ENCODE assay signal across 9 cellular contexts in the genomic region with DNA sequence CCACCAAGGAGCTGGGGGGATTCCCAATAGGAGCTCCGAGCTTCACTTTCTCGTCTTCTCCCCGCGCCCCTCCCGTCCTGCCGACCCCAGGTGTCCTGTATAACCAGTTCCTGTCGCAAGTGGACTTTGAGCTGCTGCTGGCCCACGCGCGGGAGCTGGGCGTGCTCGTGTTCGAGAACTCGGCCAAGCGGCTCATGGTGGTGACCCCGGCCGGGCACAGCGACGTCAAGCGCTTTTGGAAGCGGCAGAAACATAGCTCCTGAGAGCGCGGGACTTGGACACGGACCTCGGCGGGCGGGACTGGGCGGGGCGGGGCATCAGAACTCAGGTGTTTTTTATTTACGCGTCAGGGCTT. TPM values are rescaled to one million over a fixed set of nuclear protein-coding genes. Genes with fewer than 3 reads are reported as not detected.
A peak's percentile ranks its signal among the peaks of the same experiment; 100 is the strongest.
DNase-seq lines count a peak whose midpoint lies in the region; TF ChIP-seq lines count a peak whose summit lies in the region.
"Had no signal": no experiment of that assay in that cellular context is flagged by ENCODE, and none has a peak within 500 bp of the region (broad histone marks: within the 10 kb centered on the region; RNA-seq: fewer than 3 reads in every experiment).

No MANE protein-coding gene starts in this region.

- no peaks in the 10 kb centered on the region for H3K27me3 ChIP-seq in MM.1S (replicated peaks; ENCODE audit: insufficient read depth, low read length)
- no peaks in the 10 kb centered on the region for H3K27me3 ChIP-seq in ovary

- WGBS in ovary, 3 donors = 3 to 4% (median 4%) methylated on average over 19 to 31 of the region's 31 CpGs

- peak overlapping the region; percentile 91 for H3K4me3 ChIP-seq in GM12865 (ENCODE audit: low read depth, low read length)
- peak overlapping the region; percentile 85 for H3K4me3 ChIP-seq in MM.1S (ENCODE audit: low read length)
- H3K4me3 ChIP-seq in epithelial cell of proximal tubule (ENCODE audit: low read depth, low read length) = peak overlapping the region; percentile 25
- H3K4me3 ChIP-seq in ovary = peak overlapping the region; percentile 60

- no peak for TF ChIP-seq POLR2A in ovary (IDR thresholded peaks at IDR 0.05)

- H3F3A ChIP-seq in MM.1S (ENCODE audit: insufficient read depth, low read length) = no peaks in the 10 kb centered on the region; the same call in 1 of the 2 replicates

- H3K4me2 ChIP-seq in MM.1S (ENCODE audit: low read depth, low read length) = peak overlapping the region; percentile 98

- H2AFZ ChIP-seq in MM.1S (ENCODE audit: low read length) = peak overlapping the region; percentile 97

- H3K4me1 ChIP-seq in MM.1S (ENCODE audit: low read length) = peaks cover 12% of the 10 kb centered on the region
- H3K4me1 ChIP-seq in ovary (ENCODE audit: insufficient read depth) = peaks cover 9% of the 10 kb centered on the region

- in situ Hi-C loops in G401 (cut with HindIII; ENCODE audit: low sequenced_read_pairs) = no loop called here

- peaks cover 4% of the 10 kb centered on the region for H3K79me2 ChIP-seq in MM.1S (ENCODE audit: low read length)

- no peaks in the 10 kb centered on the region for H4K20me1 ChIP-seq in MM.1S (ENCODE audit: insufficient read depth, low read length)

- intact Hi-C loops in ovary (cut with DNase I) = no loop called here

- H3K9me3 ChIP-seq in MM.1S (replicated peaks; ENCODE audit: insufficient read depth, low read length) (no peaks in the 10 kb centered on the region), ovary (no peaks in the 10 kb centered on the region)

- DNase-seq in GM12865 (ENCODE audit: low read depth) (no peak), MM.1S (no peak), epithelial cell of proximal tubule (ENCODE audit: low read depth) (no peak), ovary (no peak), G401 (ENCODE audit: low spot score) (no peak), iPS-NIHi11 (ENCODE audit: low spot score) (no peak), islet precursor cell (no peak)
- DNase-seq in activated CD4-positive, CD25-positive, alpha-beta regulatory T cell treated with anti-CD3 and anti-CD28 coated beads, Interleukin-2, amount 50 U/mL, for 72 hours = no peak

- TF ChIP-seq CTCF in GM12865 (IDR thresholded peaks at IDR 0.05; ENCODE audit: insufficient read depth, low read depth, low read length, missing control alignments) (no peak), MM.1S (IDR thresholded peaks at IDR 0.05; ENCODE audit: low read length) (no peak), epithelial cell of proximal tubule (conservative IDR thresholded peaks at IDR 0.05; ENCODE audit: low read depth, low read length) (no peak), ovary (IDR thresholded peaks at IDR 0.05) (no peak)

- H3K9me2 ChIP-seq in MM.1S (replicated peaks; ENCODE audit: insufficient read depth, low read length) = no peaks in the 10 kb centered on the region

- peak overlapping the region; percentile 93; the same call in 1 of the 2 replicates for H3K9ac ChIP-seq in MM.1S (ENCODE audit: low read length)

- no peak for TF ChIP-seq EP300 in ovary (IDR thresholded peaks at IDR 0.05)

- H3K27ac ChIP-seq in MM.1S (ENCODE audit: low read length) (peak overlapping the region; percentile 45; the same call in 1 of the 2 replicates), ovary (peak overlapping the region; percentile 74 to 95)

- H3K36me3 ChIP-seq in MM.1S (replicated peaks; ENCODE audit: insufficient read depth, low read length) (no peaks in the 10 kb centered on the region), ovary (no peaks in the 10 kb centered on the region)

RNA-seq across cellular contexts. Expression of gene VARS2, which starts 0.3 kb away (rescaled TPM):
- total RNA-seq in epithelial cell of proximal tubule (28.1 and 48.5 TPM in 2 replicates), ovary (10 to 100 TPM in 6 of 7 donors, 1 to 10 TPM in 1; 6.7 to 32.3 (median 19.8) TPM)
- polyA plus RNA-seq in ovary = 10 to 100 TPM; 17.0 to 23.4 TPM
- 74.5 and 105 TPM in 2 replicates for total RNA-seq in G401 (2014; rRNA removed; shearing (Covaris generic))

RNA-seq across cellular contexts. Expression of gene GTF2H4, which starts 5.7 kb away (rescaled TPM):
- total RNA-seq in epithelial cell of proximal tubule (15.0 and 19.1 TPM in 2 replicates), ovary (10 to 100 TPM in 6 of 7 donors, 1 to 10 TPM in 1; 5.6 to 43.9 (median 25.7) TPM)
- polyA plus RNA-seq in ovary = 10 to 100 TPM; 22.0 to 24.5 TPM
- total RNA-seq in G401 (2014; rRNA removed; shearing (Covaris generic)) = 46.2 and 51.9 TPM in 2 replicates

RNA-seq across cellular contexts. Expression of gene SFTA2, which starts 18.3 kb away (rescaled TPM):
- total RNA-seq in epithelial cell of proximal tubule = 8.2 and 8.7 TPM in 2 replicates
- total RNA-seq in ovary = 1 to 10 TPM in 1 of 7 donors, under 1 TPM in 2, not detected in 4; 0.80 to 3.1 (median 0.82) TPM
- not detected for polyA plus RNA-seq in ovary
- total RNA-seq in G401 (2014; rRNA removed; shearing (Covaris generic)) = not detected in 2 replicates
- total RNA-seq: HT1080 had no signal

RNA-seq across cellular contexts. Expression of gene MUCL3, which starts 27.1 kb away (rescaled TPM):
- total RNA-seq in epithelial cell of proximal tubule (under 0.01 and 0.07 TPM in 2 replicates), ovary (under 1 TPM in 1 of 7 donors, not detected in 6; under 0.01 TPM)
- not detected for polyA plus RNA-seq in ovary
- not detected in 2 replicates for total RNA-seq in G401 (2014; rRNA removed; shearing (Covaris generic))
- total RNA-seq: HT1080 had no signal

RNA-seq across cellular contexts. Expression of gene DDR1, which starts 29.4 kb away (rescaled TPM):
- total RNA-seq in epithelial cell of proximal tubule (72.0 and 128 TPM in 2 replicates), ovary (100 to 1,000 TPM in 2 of 7 donors, 10 to 100 TPM in 5; 20.1 to 116 (median 83.7) TPM)
- polyA plus RNA-seq in ovary = 10 to 100 TPM; 21.7 to 35.4 TPM
- 131 and 141 TPM in 2 replicates for total RNA-seq in G401 (2014; rRNA removed; shearing (Covaris generic))

Comparison
In these comparisons a context has a peak if more than half of its experiments do, and no peak if none do; other contexts are left out.
1. H3K4me3 ChIP-seq: peak in every context shown above with its lines; median percentile 91 in GM12865; 85 in MM.1S; 60 in ovary; 25 in epithelial cell of proximal tubule.